10 cellular contexts compared by ENCODE assay signal in genomic region chr19:45878043-45878794, GRCh38. TPM values are rescaled to one million over a fixed set of nuclear protein-coding genes. Genes with fewer than 3 reads are reported as not detected.
DNase-seq lines count a peak whose midpoint lies in the region; ATAC-seq, FAIRE-seq and TF ChIP-seq lines count a peak whose summit lies in the region.
"Had no signal": no experiment of that assay in that cellular context is flagged by ENCODE, and none has a peak within 500 bp of the region (broad histone marks: within the 10 kb centered on the region; RNA-seq: fewer than 3 reads in every experiment).

No MANE protein-coding gene starts in this region.

- POLR2A ChIA-PET in IMR-90 (lab: Charles Lee; ENCODE audit: unreplicated experiment) = no interaction called here

- no peak overlapping the region for H4K5ac ChIP-seq in IMR-90 (ENCODE audit: low read depth, low read length)

- peak overlapping the region; percentile 34 for H2AFZ ChIP-seq in IMR-90 (replicated peaks; ENCODE audit: low read length, poor library complexity)

- no peak for TF ChIP-seq RAD21 in IMR-90 (IDR thresholded peaks at IDR 0.05; ENCODE audit: low read length)

- intact Hi-C loops in IMR-90 (cut with micrococcal nuclease) = no loop called here
- intact Hi-C loops in pancreas (cut with DNase I) = no loop called here

- H3K4ac ChIP-seq in IMR-90 (ENCODE audit: low read depth, low read length) = no peak overlapping the region

- ATAC-seq in IMR-90 (ENCODE audit: low read depth) (no peak), pancreas (peak; percentile 34 to 44 (median 37))

- no peak overlapping the region for H3K4me2 ChIP-seq in IMR-90 (ENCODE audit: low read depth, low read length)

- no peak for FAIRE-seq in pancreas (lab: Jason Lieb, UNC)

- dilution Hi-C loops in IMR-90 (cut with HindIII; ENCODE audit: low sequenced_read_pairs, unreplicated experiment) = no loop called here

- no peaks in the 10 kb centered on the region for H3K9me3 ChIP-seq in IMR-90 (ENCODE audit: control insufficient read depth, insufficient read depth, low read length)
- no peaks in the 10 kb centered on the region for H3K9me3 ChIP-seq in duodenal mucosa (ENCODE audit: control insufficient read depth in 1 of 2, low read length in 2 of 2)
- H3K9me3 ChIP-seq in pancreas = no peaks in the 10 kb centered on the region

- TF ChIP-seq POLR2A in IMR-90 (IDR thresholded peaks at IDR 0.05; ENCODE audit: low read depth, low read length) = no peak

- no TSS peak for BruUV-seq in IMR-90 (replicated peaks; lab: Mats Ljungman, UMichigan)

- no peak overlapping the region for H3K18ac ChIP-seq in IMR-90 (ENCODE audit: low read depth, low read length)

- no peak overlapping the region for H2BK5ac ChIP-seq in IMR-90 (ENCODE audit: low read depth, low read length, poor library complexity, severe bottlenecking)

- no peak overlapping the region for H3K56ac ChIP-seq in IMR-90 (ENCODE audit: extremely low read depth, insufficient read depth, low read length)

- H4K8ac ChIP-seq in IMR-90 (ENCODE audit: low read depth in 2 of 2, low read length in 2 of 2) = no peak overlapping the region

- H3K9me1 ChIP-seq in IMR-90 (ENCODE audit: insufficient read depth, low read length) = no peaks in the 10 kb centered on the region

- peaks cover 21% of the 10 kb centered on the region for H3K27me3 ChIP-seq in IMR-90 (ENCODE audit: control insufficient read depth, insufficient read depth, low read length)
- no peaks in the 10 kb centered on the region for H3K27me3 ChIP-seq in duodenal mucosa (ENCODE audit: control insufficient read depth in 1 of 2, insufficient read depth in 2 of 2, low read length in 2 of 2)
- no peaks in the 10 kb centered on the region for H3K27me3 ChIP-seq in pancreas

- H2BK20ac ChIP-seq in IMR-90 (ENCODE audit: low read depth, low read length) = no peak overlapping the region

- H3K23ac ChIP-seq in IMR-90 (ENCODE audit: low read depth, low read length) = no peak overlapping the region

- no peak overlapping the region for H2AK9ac ChIP-seq in IMR-90 (replicated peaks; ENCODE audit: low read depth, low read length, poor library complexity)

- H2BK15ac ChIP-seq in IMR-90 (ENCODE audit: low read depth, low read length) = no peak overlapping the region

- H3K27ac ChIP-seq in IMR-90 (ENCODE audit: insufficient read depth, low read length) (no peak overlapping the region), duodenal mucosa (ENCODE audit: low read depth, low read length) (peak overlapping the region; percentile 4), pancreas (peak overlapping the region; percentile 76 to 96 (median 93))

- H3K4me1 ChIP-seq in IMR-90 (ENCODE audit: control insufficient read depth, insufficient read depth, low read length) (peaks cover 4% of the 10 kb centered on the region; the same call in 1 of the 2 replicates), duodenal mucosa (ENCODE audit: control insufficient read depth in 1 of 2, insufficient read depth in 2 of 2, low read length in 2 of 2) (peaks cover 53 to 59% of the 10 kb centered on the region in 2 donors), pancreas (peaks cover 43 to 67% (median 60%) of the 10 kb centered on the region in 3 donors)

- WGBS in IMR-90 (ENCODE audit: extremely low coverage in 2 of 2, insufficient read length in 1 of 2), 2 experiments = 77% methylated on average over 7 of the region's 11 CpGs; no CpG with 5 or more reads in 1 of the 2 experiments
- 22 to 25% methylated on average over 11 of the region's 11 CpGs for WGBS in pancreas, 2 donors

- no peak overlapping the region for H3K4me3 ChIP-seq in IMR-90 (ENCODE audit: insufficient read depth, low read depth, low read length)
- no peak overlapping the region for H3K4me3 ChIP-seq in duodenal mucosa (ENCODE audit: low read depth in 1 of 2, low read length in 2 of 2)
- no peak overlapping the region for H3K4me3 ChIP-seq in pancreas

- CTCF ChIA-PET in IMR-90 (lab: Yijun Ruan, JAX) = no interaction called here

- H2BK120ac ChIP-seq in IMR-90 (ENCODE audit: low read depth, low read length) = no peak overlapping the region

- H3K9ac ChIP-seq in IMR-90 (ENCODE audit: low read depth, low read length) (no peak overlapping the region), duodenal mucosa (ENCODE audit: low read depth in 1 of 2, low read length in 2 of 2) (peak overlapping the region; percentile 31 to 33)

- H2AK5ac ChIP-seq in IMR-90 (ENCODE audit: low read depth, low read length) = no peak overlapping the region; the same call in 1 of the 2 replicates

- in situ Hi-C loops in IMR-90 (cut with MboI; ENCODE audit: low sequenced_read_pairs) = no loop called here

- H3K36me3 ChIP-seq in IMR-90 (ENCODE audit: control insufficient read depth, insufficient read depth, low read length) (no peaks in the 10 kb centered on the region), duodenal mucosa (ENCODE audit: control insufficient read depth in 1 of 2, insufficient read depth in 2 of 2, low read length in 2 of 2) (peaks cover 0 to 6% of the 10 kb centered on the region in 2 donors), pancreas (no peaks in the 10 kb centered on the region)

- H3K14ac ChIP-seq in IMR-90 (replicated peaks; ENCODE audit: low read depth, low read length) = no peak overlapping the region

- H4K20me1 ChIP-seq in IMR-90 (ENCODE audit: insufficient read depth, low read length) = peaks cover 4% of the 10 kb centered on the region

- H4K91ac ChIP-seq in IMR-90 (ENCODE audit: insufficient read depth, low read depth, low read length) = no peak overlapping the region

- TF ChIP-seq CTCF in IMR-90 (conservative IDR thresholded peaks at IDR 0.05; ENCODE audit: low read depth, low read length) = no peak
- TF ChIP-seq CTCF in pancreas (IDR thresholded peaks at IDR 0.05) = no peak

- peaks cover 3 to 4% of the 10 kb centered on the region in 2 experiments; a peak in 2 of 4 replicates for H3K79me1 ChIP-seq in IMR-90 (ENCODE audit: low read depth in 1 of 2, low read length in 2 of 2)

- DNase-seq in IMR-90 = no peak
- peak; percentile 82 to 92 (median 90) for DNase-seq in pancreas
- DNase-seq in DMS 273 (lab: John Stamatoyannopoulos, UW; ENCODE audit: unreplicated experiment) = no peak
- no peak for DNase-seq in NCI-H524 treated with DMSO at 0.1 percent for 48 hours (lab: John Stamatoyannopoulos, UW)
- DNase-seq: hypothalamus, NCI-H2081 treated with DMSO at 0.1 percent for 48 hours, nucleus accumbens had no signal

TF ChIP-seq in IMR-90, 13 proteins besides CTCF, POLR2A, EP300 and RAD21 (continues in another document):
- TF ChIP-seq NFE2L2 (IDR thresholded peaks at IDR 0.05; ENCODE audit: low read depth, low read length) (no peak), ELK1 (IDR thresholded peaks at IDR 0.05; ENCODE audit: borderline replicate concordance, low read depth, low read length) (no peak), RCOR1 (IDR thresholded peaks at IDR 0.05; ENCODE audit: insufficient replicate concordance, low read length) (no peak), BHLHE40 (IDR thresholded peaks at IDR 0.05; ENCODE audit: low read depth, low read length) (no peak), FOS (IDR thresholded peaks at IDR 0.05; ENCODE audit: low read depth, low read length) (no peak), CHD1 (IDR thresholded peaks at IDR 0.05; ENCODE audit: low read depth, low read length) (no peak), CEBPB (IDR thresholded peaks at IDR 0.05; ENCODE audit: low read depth, low read length) (no peak), MAZ (IDR thresholded peaks at IDR 0.05; ENCODE audit: borderline replicate concordance, low read depth, low read length) (no peak), MAFK (IDR thresholded peaks at IDR 0.05; ENCODE audit: low read depth, low read length) (no peak)

RNA-seq across cellular contexts. Expression of gene IRF2BP1, which starts 7.7 kb away (rescaled TPM):
- 4.5 and 5.0 TPM in 2 replicates for total RNA-seq in IMR-90 (2012; rRNA removed)
- 8.5 and 11.6 TPM in 2 replicates for polyA plus RNA-seq in IMR-90 (2012; rRNA removed)
- 9.6 and 15.7 TPM in 2 replicates for polyA plus RNA-seq in IMR-90 (2012; cell fraction: cytosol; rRNA removed)
- polyA plus RNA-seq in IMR-90 (2012; cell fraction: nucleus; rRNA removed; ENCODE audit: low replicate concordance) = 3.3 and 9.4 TPM in 2 replicates
- 10 to 100 TPM; 10.0 to 19.4 (median 14.7) TPM for total RNA-seq in pancreas
- polyA plus RNA-seq in pancreas = 10 to 100 TPM; 13.3 to 21.5 TPM

RNA-seq across cellular contexts. Expression of gene FOXA3, which starts 14.1 kb away (rescaled TPM):
- not detected in 2 replicates for total RNA-seq in IMR-90 (2012; rRNA removed)
- polyA plus RNA-seq in IMR-90 (2012; rRNA removed) = not detected in 2 replicates
- 0.01 TPM in 1 of 2 replicates, not detected in the other for polyA plus RNA-seq in IMR-90 (2012; cell fraction: cytosol; rRNA removed)
- not detected in 2 replicates for polyA plus RNA-seq in IMR-90 (2012; cell fraction: nucleus; rRNA removed; ENCODE audit: low replicate concordance)
- 10 to 100 TPM; 20.6 to 45.0 (median 28.3) TPM for total RNA-seq in pancreas
- polyA plus RNA-seq in pancreas = 10 to 100 TPM; 19.8 to 24.1 TPM
- total RNA-seq: chondrocyte had no signal

RNA-seq across cellular contexts. Expression of gene SYMPK, which starts 15.3 kb away (rescaled TPM):
- total RNA-seq in IMR-90 (2012; rRNA removed) = 33.6 and 35.3 TPM in 2 replicates
- 70.0 and 71.5 TPM in 2 replicates for polyA plus RNA-seq in IMR-90 (2012; rRNA removed)
- 32.0 and 52.6 TPM in 2 replicates for polyA plus RNA-seq in IMR-90 (2012; cell fraction: cytosol; rRNA removed)
- polyA plus RNA-seq in IMR-90 (2012; cell fraction: nucleus; rRNA removed; ENCODE audit: low replicate concordance) = 124 and 193 TPM in 2 replicates
- 10 to 100 TPM; 25.7 to 44.7 (median 28.5) TPM for total RNA-seq in pancreas
- 100 to 1,000 TPM; 133 to 142 TPM for polyA plus RNA-seq in pancreas

RNA-seq across cellular contexts. Expression of gene MYPOP, which starts 24.2 kb away (rescaled TPM):
- total RNA-seq in IMR-90 (2012; rRNA removed) = 0.28 and 0.36 TPM in 2 replicates
- polyA plus RNA-seq in IMR-90 (2012; rRNA removed) = 2.8 and 3.1 TPM in 2 replicates
- 3.4 and 5.0 TPM in 2 replicates for polyA plus RNA-seq in IMR-90 (2012; cell fraction: cytosol; rRNA removed)
- polyA plus RNA-seq in IMR-90 (2012; cell fraction: nucleus; rRNA removed; ENCODE audit: low replicate concordance) = 8.9 and 14.7 TPM in 2 replicates
- total RNA-seq in pancreas = 1 to 10 TPM; 3.6 to 5.6 (median 4.4) TPM
- polyA plus RNA-seq in pancreas = 1 to 10 TPM; 5.2 to 6.9 TPM

RNA-seq across cellular contexts. Expression of gene NANOS2, which starts 36.4 kb away (rescaled TPM):
- total RNA-seq in IMR-90 (2012; rRNA removed) (not detected in 2 replicates), pancreas (not detected)
- polyA plus RNA-seq in IMR-90 (2012; rRNA removed) (not detected in 2 replicates), pancreas (not detected)
- not detected in 2 replicates for polyA plus RNA-seq in IMR-90 (2012; cell fraction: cytosol; rRNA removed)
- not detected in 2 replicates for polyA plus RNA-seq in IMR-90 (2012; cell fraction: nucleus; rRNA removed; ENCODE audit: low replicate concordance)
- total RNA-seq: activated CD8-positive, alpha-beta memory T cell treated with anti-CD3 and anti-CD28 coated beads for 36 hours; chondrocyte had no signal

Comparison
In these comparisons a context has a peak if more than half of its experiments do, and no peak if none do; other contexts are left out.
1. DNase-seq: peak in pancreas (6 of 6); none in IMR-90 (single experiment), DMS 273 (single experiment) and NCI-H524 treated with DMSO at 0.1 percent for 48 hours (single experiment).
2. RNA of gene FOXA3, which starts 14.1 kb away (total RNA-seq): 20.6 to 45.0 TPM in pancreas; not detected in IMR-90; every median in the first group is over 10 times any median in the second.